Comparison of ENCODE assay signal across 13 cellular contexts in genomic region chr19:38687837-38688378, GRCh38. TPM values are rescaled to one million over a fixed set of nuclear protein-coding genes. Genes with fewer than 3 reads are reported as not detected.
DNase-seq lines count a peak whose midpoint lies in the region; ATAC-seq, FAIRE-seq and TF ChIP-seq lines count a peak whose summit lies in the region.
"Had no signal": no experiment of that assay in that cellular context is flagged by ENCODE, and none has a peak within 500 bp of the region (broad histone marks: within the 10 kb centered on the region; RNA-seq: fewer than 3 reads in every experiment).

No MANE protein-coding gene starts in this region.

- peaks cover 38% of the 10 kb centered on the region for H3K36me3 ChIP-seq in PC-3 (ENCODE audit: low read depth, low read length)
- peaks cover 0 to 25% (median under 1%) of the 10 kb centered on the region in 3 donors for H3K36me3 ChIP-seq in esophagus squamous epithelium
- H3K36me3 ChIP-seq in trophoblast cell (ENCODE audit: control insufficient read depth in 1 of 2, insufficient read depth in 2 of 2, low read length in 2 of 2) = peaks cover 10 to 15% of the 10 kb centered on the region in 2 experiments

- ATAC-seq in A549 = no peak
- no peak for ATAC-seq in PC-3
- no peak for ATAC-seq in GM18502 (IDR thresholded peaks at IDR 0.05; ENCODE audit: poor library complexity, unreplicated experiment)
- no peak for ATAC-seq in GM21737 (IDR thresholded peaks at IDR 0.05; ENCODE audit: unreplicated experiment)
- ATAC-seq: naive thymus-derived CD8-positive, alpha-beta T cell had no signal

- no peak overlapping the region for H2AK5ac ChIP-seq in trophoblast cell (ENCODE audit: low read length)

- H3K4me3 ChIP-seq in A549 = no peak overlapping the region
- H3K4me3 ChIP-seq in PC-3 (ENCODE audit: low read length) = no peak overlapping the region
- no peak overlapping the region for H3K4me3 ChIP-seq in esophagus squamous epithelium
- H3K4me3 ChIP-seq in trophoblast cell (ENCODE audit: low read depth, low read length) = no peak overlapping the region
- H3K4me3 ChIP-seq: skin epidermis had no signal

- H4K12ac ChIP-seq in trophoblast cell (ENCODE audit: low read depth, low read length) = no peak overlapping the region

- H2BK5ac ChIP-seq in trophoblast cell (ENCODE audit: low read depth, low read length, poor library complexity) = no peak overlapping the region

- H3F3A ChIP-seq in PC-3 (ENCODE audit: low read length, unreplicated experiment) = peaks cover 11% of the 10 kb centered on the region

- TF ChIP-seq POLR2A in A549 (IDR thresholded peaks at IDR 0.05; ENCODE audit: low read length) = no peak
- no peak for TF ChIP-seq POLR2A in esophagus squamous epithelium (IDR thresholded peaks at IDR 0.05)

- peak overlapping the region; percentile 44 for H2BK120ac ChIP-seq in trophoblast cell (ENCODE audit: insufficient read depth, low read length, poor library complexity)

- peak overlapping the region; percentile 76 for H2BK12ac ChIP-seq in trophoblast cell (ENCODE audit: low read length)

- peaks cover 69% of the 10 kb centered on the region for H3K79me1 ChIP-seq in trophoblast cell (ENCODE audit: low read length)

- no peaks in the 10 kb centered on the region for H4K20me1 ChIP-seq in PC-3 (ENCODE audit: low read length)

- no peak overlapping the region for H4K91ac ChIP-seq in trophoblast cell (ENCODE audit: low read depth, low read length)

- H3K4me2 ChIP-seq in A549 (peak overlapping the region; percentile 78), PC-3 (ENCODE audit: low read length) (no peak overlapping the region), trophoblast cell (ENCODE audit: low read length) (no peak overlapping the region)

- DNase-seq in A549 (ENCODE audit: low read depth in 1 of 2, low spot score in 1 of 2) = no peak
- no peak for DNase-seq in PC-3
- DNase-seq in esophagus squamous epithelium (lab: John Stamatoyannopoulos, UW) = no peak
- DNase-seq in trophoblast cell = no peak
- DNase-seq in foreskin melanocyte = no peak
- no peak for DNase-seq in substantia nigra (lab: John Stamatoyannopoulos, UW)
- DNase-seq: activated CD4-positive, alpha-beta T cell treated with anti-CD3 and anti-CD28 coated beads, Interleukin-2, amount 50 U/mL, for 48 hours; activated naive CD4-positive, alpha-beta T cell treated with anti-CD3 and anti-CD28 coated beads for 36 hours; naive thymus-derived CD8-positive, alpha-beta T cell had no signal

- no peaks in the 10 kb centered on the region for H3K27me3 ChIP-seq in PC-3 (ENCODE audit: low read length)
- no peaks in the 10 kb centered on the region for H3K27me3 ChIP-seq in esophagus squamous epithelium
- H3K27me3 ChIP-seq in trophoblast cell (ENCODE audit: insufficient read depth, low read length) = no peaks in the 10 kb centered on the region

- H3K79me2 ChIP-seq in PC-3 (ENCODE audit: low read length) = peaks cover 85% of the 10 kb centered on the region
- H3K79me2 ChIP-seq in trophoblast cell (ENCODE audit: control insufficient read depth, insufficient read depth, low read length, poor library complexity) = peaks cover 46% of the 10 kb centered on the region

- no TSS peak for BruUV-seq in PC-3 (replicated peaks; lab: Mats Ljungman, UMichigan)

- CTCF ChIA-PET in A549 (lab: Yijun Ruan, JAX) (interaction anchor here (1.5 to 33.1 kb wide), 7 partner anchors 12 to 143 kb away, joined by 5 to 764 read pairs (median 11); no protein-coding TSS in a partner anchor), PC-3 (lab: Charles Lee) (no interaction called here)

- no peak overlapping the region for H3K23ac ChIP-seq in trophoblast cell (ENCODE audit: low read length)

- POLR2A ChIA-PET in A549 (lab: Yijun Ruan, JAX) (interaction anchor here (0.6 kb wide), 1 partner anchor 29 kb away, joined by 4 read pairs; no protein-coding TSS in a partner anchor), PC-3 (lab: Charles Lee; ENCODE audit: unreplicated experiment) (no interaction called here)

- H3K9ac ChIP-seq in PC-3 (ENCODE audit: low read length) = no peak overlapping the region
- H3K9ac ChIP-seq in trophoblast cell (ENCODE audit: low read length) = no peak overlapping the region

- 94% methylated on average over 7 of the region's 7 CpGs for WGBS in A549 (ENCODE audit: missing lambda C conversion rate)
- 88 to 91% methylated on average over 7 of the region's 7 CpGs for whole genome bisulfite sequencing in esophagus squamous epithelium, 2 donors
- WGBS in trophoblast cell (ENCODE audit: extremely low coverage, insufficient coverage, insufficient read length) = no CpG with 5 or more reads among the region's 7 CpGs

- TF ChIP-seq CTCF in A549 (IDR thresholded peaks at IDR 0.05) (no peak), PC-3 (conservative IDR thresholded peaks at IDR 0.05; ENCODE audit: low read depth, low read length) (no peak), esophagus squamous epithelium (IDR thresholded peaks at IDR 0.05) (no peak)

- H3K27ac ChIP-seq in A549 = peak overlapping the region; percentile 93 to 94
- peak overlapping the region; percentile 100 for H3K27ac ChIP-seq in PC-3 (ENCODE audit: low read length)
- peak overlapping the region; percentile 78 to 99 (median 98) for H3K27ac ChIP-seq in esophagus squamous epithelium
- H3K27ac ChIP-seq in trophoblast cell (ENCODE audit: low read depth, low read length) = no peak overlapping the region
- H3K27ac ChIP-seq in substantia nigra (ENCODE audit: low read depth, low read length, poor library complexity, severe bottlenecking) = no peak overlapping the region

- no peak overlapping the region for H3K14ac ChIP-seq in trophoblast cell (ENCODE audit: low read length)

- no peak for FAIRE-seq in A549 (lab: Jason Lieb, UNC)
- FAIRE-seq: HTR-8/SVneo had no signal

- no peak for TF ChIP-seq RAD21 in A549 (conservative IDR thresholded peaks at IDR 0.05 in 1 of 2, IDR thresholded peaks at IDR 0.05 in 1 of 2)

- H4K8ac ChIP-seq in trophoblast cell (ENCODE audit: low read depth, low read length) = no peak overlapping the region

- intact Hi-C loops in PC-3 (cut with micrococcal nuclease) (no loop called here), esophagus squamous epithelium (cut with DNase I) (no loop called here)

- H3K4ac ChIP-seq in trophoblast cell (ENCODE audit: low read depth, low read length) = peak overlapping the region; percentile 87

- H2AFZ ChIP-seq in PC-3 (ENCODE audit: low read length) (no peak overlapping the region), trophoblast cell (ENCODE audit: insufficient read depth, low read length, poor library complexity) (no peak overlapping the region)

- H3K9me3 ChIP-seq in A549 (peaks cover under 1% of the 10 kb centered on the region; the same call in 1 of the 3 replicates), PC-3 (ENCODE audit: low read length) (no peaks in the 10 kb centered on the region), esophagus squamous epithelium (no peaks in the 10 kb centered on the region), trophoblast cell (ENCODE audit: insufficient read depth, low read depth, low read length) (no peaks in the 10 kb centered on the region)

- no peak for TF ChIP-seq EP300 in A549 (IDR thresholded peaks at IDR 0.05)

- H3K4me1 ChIP-seq in A549 (peaks cover 90% of the 10 kb centered on the region), PC-3 (ENCODE audit: insufficient read depth, low read length) (peaks cover 78% of the 10 kb centered on the region), esophagus squamous epithelium (peaks cover 57 to 89% (median 80%) of the 10 kb centered on the region in 3 donors), trophoblast cell (ENCODE audit: control insufficient read depth in 1 of 2, insufficient read depth in 2 of 2, low read length in 2 of 2) (peaks cover 67 to 68% of the 10 kb centered on the region in 2 experiments)

- no peak overlapping the region for H3K18ac ChIP-seq in trophoblast cell (ENCODE audit: low read length)

- H3K9me2 ChIP-seq in PC-3 (replicated peaks; ENCODE audit: low read length) = no peaks in the 10 kb centered on the region

TF ChIP-seq in A549, 52 proteins besides CTCF, POLR2A, EP300 and RAD21 (continues in another document):
- no peak for TF ChIP-seq JUNB (IDR thresholded peaks at IDR 0.05)
- no peak for TF ChIP-seq NFE2L2 (conservative IDR thresholded peaks at IDR 0.05; ENCODE audit: low read length)
- TF ChIP-seq POLR2AphosphoS2 (conservative IDR thresholded peaks at IDR 0.05; ENCODE audit: low read length) = 0 out of 2 replicates have a peak, but pooled peaks have one; percentile 50
- TF ChIP-seq JUN (IDR thresholded peaks at IDR 0.05) = 0 out of 5 replicates have a peak, but pooled peaks of 1 of the 2 experiments have one; percentile 3
- no peak for TF ChIP-seq PBX3 (IDR thresholded peaks at IDR 0.05)
- TF ChIP-seq TP53 (CRISPR knock-in tag; IDR thresholded peaks at IDR 0.05) = 0 out of 2 replicates have a peak, but pooled peaks have one; percentile 31
- TF ChIP-seq SREBF2 (IDR thresholded peaks at IDR 0.05) = no peak
- peak; percentile 65; the same call in 1 of the 2 replicates for TF ChIP-seq HOXA7 (CRISPR knock-in tag; IDR thresholded peaks at IDR 0.05)

RNA-seq across cellular contexts. Expression of gene ACTN4, which starts 40.5 kb away (rescaled TPM):
- 605 and 614 TPM in 2 replicates for polyA plus RNA-seq in A549 (2011; rRNA removed)
- 1,005 and 1,074 TPM in 2 replicates for polyA plus RNA-seq in A549 (2012; cell fraction: cytosol; rRNA removed)
- polyA plus RNA-seq in A549 (2012; cell fraction: nucleus; rRNA removed) = 3,482 and 4,263 TPM in 2 replicates
- polyA plus RNA-seq in A549 (2017; fragmentation: RNase III; extraction: RNeasy Plus Mini Kit Qiagen cat#74134 plus additional on column Dnase treatment) = 967 to 1,087 TPM (median 1,011 TPM) in 3 replicates
- 488 and 611 TPM in 2 replicates for polyA minus RNA-seq in A549 (2011; rRNA and poly(A)+ RNA removed)
- 382 and 397 TPM in 2 replicates for total RNA-seq in PC-3 (2014; rRNA removed)
- 100 to 1,000 TPM; 302 to 705 (median 414) TPM for total RNA-seq in esophagus squamous epithelium
- 442 and 468 TPM in 2 replicates for polyA plus RNA-seq in trophoblast cell (2013)

RNA-seq across cellular contexts. Expression of gene CAPN12, which starts 56.4 kb away (rescaled TPM):
- polyA plus RNA-seq in A549 (2011; rRNA removed) (10.0 and 12.3 TPM in 2 replicates), A549 (2017; fragmentation: RNase III; extraction: RNeasy Plus Mini Kit Qiagen cat#74134 plus additional on column Dnase treatment) (8.6 to 11.7 TPM (median 11.0 TPM) in 3 replicates)
- 10.0 and 10.2 TPM in 2 replicates for polyA plus RNA-seq in A549 (2012; cell fraction: cytosol; rRNA removed)
- 33.2 and 34.8 TPM in 2 replicates for polyA plus RNA-seq in A549 (2012; cell fraction: nucleus; rRNA removed)
- 3.2 and 7.1 TPM in 2 replicates for polyA minus RNA-seq in A549 (2011; rRNA and poly(A)+ RNA removed)
- total RNA-seq in PC-3 (2014; rRNA removed) (3.8 and 5.5 TPM in 2 replicates), esophagus squamous epithelium (1 to 10 TPM; 1.5 to 4.2 (median 1.8) TPM)
- polyA plus RNA-seq in trophoblast cell (2013) = 11.0 and 11.5 TPM in 2 replicates

Comparison
In these comparisons a context has a peak if more than half of its experiments do, and no peak if none do; other contexts are left out.
1. H3K27ac ChIP-seq: peak in A549 (2 of 2), PC-3 (single experiment) and esophagus squamous epithelium (4 of 4); none in trophoblast cell (single experiment) and substantia nigra (single experiment).